10 cellular contexts compared by ENCODE assay signal in genomic region chr2:180334514-180334913, GRCh38.
DNase-seq lines count a peak whose midpoint lies in the region; ATAC-seq, FAIRE-seq and TF ChIP-seq lines count a peak whose summit lies in the region.
"Had no signal": no experiment of that assay in that cellular context is flagged by ENCODE, and none has a peak within 500 bp of the region (broad histone marks: within the 10 kb centered on the region; RNA-seq: fewer than 3 reads in every experiment).

No MANE protein-coding gene starts in this region.

- no peak overlapping the region for H3K4me3 ChIP-seq in tibial nerve
- H3K4me3 ChIP-seq: coronary artery had no signal

- H3K27me3 ChIP-seq in tibial nerve = peaks cover 0 to 3% of the 10 kb centered on the region in 2 donors

- ATAC-seq in HG02759 (IDR thresholded peaks at IDR 0.05; ENCODE audit: unreplicated experiment) = peak; percentile 98
- ATAC-seq in HG03521 (IDR thresholded peaks at IDR 0.05; ENCODE audit: unreplicated experiment) = peak; percentile 100
- peak; percentile 92 to 96 for ATAC-seq in naive B cell (ENCODE audit: low read depth in 2 of 2)
- ATAC-seq: naive thymus-derived CD4-positive, alpha-beta T cell had no signal

- DNase-seq in GM19239 (ENCODE audit: insufficient read length, low spot score) = peak; percentile 14
- DNase-seq in naive B cell = peak; percentile 40
- DNase-seq in iPS-NIHi7 (ENCODE audit: extremely low spot score) = no peak
- DNase-seq in tibial nerve (ENCODE audit: low spot score in 2 of 2) = no peak
- DNase-seq in NCI-H2171 (lab: John Stamatoyannopoulos, UW) = no peak
- DNase-seq in T-helper 9 cell = no peak
- DNase-seq: naive thymus-derived CD4-positive, alpha-beta T cell had no signal

- FAIRE-seq in GM19239 (lab: Jason Lieb, UNC) = peak; percentile 33

- WGBS in tibial nerve, 2 donors = 89 to 91% methylated on average over 3 of the region's 3 CpGs

- peak overlapping the region in 3 of 6 donors; percentile 40 to 90 (median 64) for H3K27ac Mint-ChIP-seq in naive B cell
- H3K27ac Mint-ChIP-seq: naive thymus-derived CD4-positive, alpha-beta T cell had no signal

- peak overlapping the region in 3 of 8 donors; percentile 3 to 54 (median 24) for H3K4me3 Mint-ChIP-seq in naive B cell
- H3K4me3 Mint-ChIP-seq: naive thymus-derived CD4-positive, alpha-beta T cell had no signal

- H3K27ac ChIP-seq in tibial nerve = no peak overlapping the region
- H3K27ac ChIP-seq: coronary artery had no signal

- H3K9me3 ChIP-seq in tibial nerve = peaks cover 0 to 41% (median 3%) of the 10 kb centered on the region in 4 donors

- H3K27me3 Mint-ChIP-seq in naive B cell = no peaks in the 10 kb centered on the region

- TF ChIP-seq CTCF in tibial nerve (IDR thresholded peaks at IDR 0.05) = no peak

- no peak for TF ChIP-seq POLR2A in tibial nerve (IDR thresholded peaks at IDR 0.05)

- no peak for TF ChIP-seq EP300 in tibial nerve (IDR thresholded peaks at IDR 0.05)

- H3K4me1 ChIP-seq in tibial nerve = no peaks in the 10 kb centered on the region

- peaks cover 14 to 53% (median 37%) of the 10 kb centered on the region in 7 donors for H3K9me3 Mint-ChIP-seq in naive B cell

- H3K36me3 ChIP-seq in tibial nerve = no peaks in the 10 kb centered on the region

- peaks cover 0 to 22% of the 10 kb centered on the region in 2 donors for H3K36me3 Mint-ChIP-seq in naive B cell

- H3K4me1 Mint-ChIP-seq in naive B cell = peaks cover 5 to 12% (median 6%) of the 10 kb centered on the region in 3 donors
- H3K4me1 Mint-ChIP-seq: naive thymus-derived CD4-positive, alpha-beta T cell had no signal

Comparison
In these comparisons a context has a peak if more than half of its experiments do, and no peak if none do; other contexts are left out.
1. DNase-seq: peak in GM19239 (single experiment) and naive B cell (single experiment); none in iPS-NIHi7 (single experiment), tibial nerve (0 of 2), NCI-H2171 (single experiment) and T-helper 9 cell (single experiment).
2. Peak in every context shown above with its lines, with median percentiles within 50 percentile points of each other: ATAC-seq.